8 cellular contexts compared by ENCODE assay signal in the genomic region with DNA sequence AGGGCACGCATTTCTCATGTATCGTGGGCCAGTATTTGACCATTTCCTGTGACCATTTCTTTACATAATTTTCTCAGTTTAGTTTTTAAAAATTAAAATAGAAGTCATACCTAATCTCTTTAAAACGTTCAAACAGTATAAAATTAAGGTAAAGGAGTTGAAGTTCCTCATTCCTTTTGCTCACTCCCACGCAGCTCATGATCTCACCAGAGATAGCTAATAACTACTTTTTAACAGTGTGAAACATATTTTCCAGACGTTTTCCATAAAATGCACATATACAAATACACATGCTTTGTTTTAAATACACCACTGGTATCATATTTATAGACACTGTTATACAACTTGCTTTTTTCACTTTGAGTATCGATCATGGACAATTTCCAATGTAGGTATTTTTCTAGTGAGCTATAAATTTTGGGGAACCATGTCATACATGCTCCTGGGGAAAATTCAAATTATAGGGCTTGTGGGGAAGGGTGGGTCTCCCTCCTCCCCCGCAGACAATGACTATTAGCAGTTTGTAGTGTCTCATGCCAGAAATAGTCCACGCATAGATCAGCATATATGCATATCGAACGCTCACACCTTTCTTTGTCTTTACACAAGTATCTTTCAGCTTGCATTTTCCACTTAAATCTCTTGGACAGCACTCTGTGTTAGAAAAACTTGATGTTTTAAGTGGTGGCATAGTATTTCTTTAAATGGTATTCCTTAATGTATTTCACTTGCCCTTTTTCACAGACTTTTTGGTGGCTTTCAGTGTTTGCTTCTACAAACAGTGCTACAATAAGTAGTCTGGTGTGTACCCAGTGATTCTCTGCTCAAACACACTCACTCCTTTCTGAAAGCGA.
DNase-seq lines count a peak whose midpoint lies in the region; ATAC-seq, FAIRE-seq and TF ChIP-seq lines count a peak whose summit lies in the region.

No MANE protein-coding gene starts in this region.

- H3K4me3 ChIP-seq in NT2/D1 (ENCODE audit: insufficient read length, low read depth) (peak overlapping the region; percentile 19), fibroblast of pulmonary artery (replicated peaks; ENCODE audit: low read depth, low read length) (no peak overlapping the region), thyroid gland (replicated peaks in 1 of 3) (no peak overlapping the region), aorta (ENCODE audit: low read length in 2 of 2) (no peak overlapping the region)

- intact Hi-C loops in activated naive CD4-positive, alpha-beta T cell treated with anti-CD3 and anti-CD28 coated beads for 36 hours (cut with micrococcal nuclease): loop anchor here (5.0 kb wide), 1 partner anchor 128 kb away; no protein-coding TSS in a partner anchor
- intact Hi-C loops in thyroid gland (cut with DNase I) (no loop called here), left colon (cut with DNase I, micrococcal nuclease) (no loop called here), aorta (cut with DNase I) (no loop called here)

- H3K27me3 ChIP-seq in NT2/D1 (ENCODE audit: insufficient read depth, insufficient read length) (no peaks in the 10 kb centered on the region), thyroid gland (no peaks in the 10 kb centered on the region), aorta (ENCODE audit: control insufficient read depth in 1 of 2, insufficient read depth in 2 of 2, low read length in 1 of 2) (no peaks in the 10 kb centered on the region)

- H3K9me3 Mint-ChIP-seq in activated naive CD4-positive, alpha-beta T cell treated with anti-CD3 and anti-CD28 coated beads for 36 hours: no peaks in the 10 kb centered on the region

- 50 to 59% methylated on average over 11 of the region's 11 CpGs for WGBS in thyroid gland, 2 donors
- 73 to 77% methylated on average over 11 of the region's 11 CpGs for WGBS in aorta, 2 donors

- H3K9ac ChIP-seq in NT2/D1 (ENCODE audit: insufficient read length, low read depth): peak overlapping the region; percentile 74

- peak overlapping the region; percentile 81 for H3K4me3 Mint-ChIP-seq in activated naive CD4-positive, alpha-beta T cell treated with anti-CD3 and anti-CD28 coated beads for 36 hours

- peaks cover 54% of the 10 kb centered on the region for H3K4me1 Mint-ChIP-seq in activated naive CD4-positive, alpha-beta T cell treated with anti-CD3 and anti-CD28 coated beads for 36 hours (ENCODE audit: low read depth)

- H3K4me1 ChIP-seq in NT2/D1 (ENCODE audit: insufficient read depth, insufficient read length): no peaks in the 10 kb centered on the region
- H3K4me1 ChIP-seq in thyroid gland: peaks cover 32 to 47% of the 10 kb centered on the region in 2 donors
- no peaks in the 10 kb centered on the region for H3K4me1 ChIP-seq in aorta (ENCODE audit: control insufficient read depth in 1 of 2, insufficient read depth in 2 of 2, low read length in 2 of 2)

- ATAC-seq in left colon (no peak), aorta (ENCODE audit: low FRiP score) (no peak)

- peak overlapping the region; percentile 83 to 88 (median 87) for H3K27ac ChIP-seq in thyroid gland
- no peak overlapping the region for H3K27ac ChIP-seq in aorta (ENCODE audit: low read depth in 1 of 2, low read length in 2 of 2)

- no peaks in the 10 kb centered on the region for H3K27me3 Mint-ChIP-seq in activated naive CD4-positive, alpha-beta T cell treated with anti-CD3 and anti-CD28 coated beads for 36 hours (ENCODE audit: low read depth)

- H3K36me3 ChIP-seq in NT2/D1 (ENCODE audit: insufficient read depth, insufficient read length, low read length) (no peaks in the 10 kb centered on the region), thyroid gland (no peaks in the 10 kb centered on the region), aorta (ENCODE audit: control insufficient read depth in 1 of 2, insufficient read depth in 2 of 2, low read length in 1 of 2) (no peaks in the 10 kb centered on the region)

- H3K27ac Mint-ChIP-seq in activated naive CD4-positive, alpha-beta T cell treated with anti-CD3 and anti-CD28 coated beads for 36 hours: peak overlapping the region; percentile 83

- H3K9me3 ChIP-seq in NT2/D1 (ENCODE audit: insufficient read depth, low read length) (no peaks in the 10 kb centered on the region), thyroid gland (no peaks in the 10 kb centered on the region), aorta (ENCODE audit: control insufficient read depth, low read length) (peaks cover 1% of the 10 kb centered on the region)

- no peak for TF ChIP-seq CTCF in fibroblast of pulmonary artery (IDR thresholded peaks at IDR 0.05; ENCODE audit: low read length, missing control alignments)
- TF ChIP-seq CTCF in thyroid gland (IDR thresholded peaks at IDR 0.05): no peak

- CTCF ChIA-PET in activated naive CD4-positive, alpha-beta T cell treated with anti-CD3 and anti-CD28 coated beads for 36 hours (lab: Charles Lee): interaction anchor here (0.8 to 1.3 kb wide), 4 partner anchors 15 to 228 kb away, joined by 3 to 5 read pairs (median 3); no protein-coding TSS in a partner anchor

- H3K36me3 Mint-ChIP-seq in activated naive CD4-positive, alpha-beta T cell treated with anti-CD3 and anti-CD28 coated beads for 36 hours (ENCODE audit: low read depth): no peaks in the 10 kb centered on the region

- FAIRE-seq in urothelium cell line (lab: Jason Lieb, UNC): no peak

- TF ChIP-seq POLR2A in thyroid gland (IDR thresholded peaks at IDR 0.05): no peak

- no peak for DNase-seq in activated naive CD4-positive, alpha-beta T cell treated with anti-CD3 and anti-CD28 coated beads for 36 hours
- no peak for DNase-seq in activated naive CD4-positive, alpha-beta T cell treated with anti-CD3 and anti-CD28 coated beads, Interleukin-2, amount 50 U/mL, for 16 hours
- DNase-seq in NT2/D1 (ENCODE audit: low read depth, low spot score) (no peak), fibroblast of pulmonary artery (ENCODE audit: low read depth) (peak; percentile 14), thyroid gland (no peak), left colon (no peak), aorta (no peak), urothelium cell line (ENCODE audit: low spot score) (no peak)

Comparison
In these comparisons a context has a peak if more than half of its experiments do, and no peak if none do; other contexts are left out.
1. H3K27ac ChIP-seq: peak in thyroid gland (3 of 3); none in aorta (0 of 2).